In genomic region chr15:94015324-94015723, GRCh38 we compare ENCODE assay signal across 1 cellular context.
TF ChIP-seq lines count a peak whose summit lies in the region.

No MANE protein-coding gene starts in this region.

TF ChIP-seq in SK-N-SH treated with all-trans-retinoic acid at 6 μM for 48 hours, 23 proteins besides CTCF, POLR2A, EP300 and RAD21 (continued from another document):
- TF ChIP-seq PPARA (CRISPR knock-in tag; IDR thresholded peaks at IDR 0.05; ENCODE audit: borderline replicate concordance) = no peak
- no peak for TF ChIP-seq CSRNP3 (CRISPR knock-in tag; IDR thresholded peaks at IDR 0.05)
- TF ChIP-seq RARB (CRISPR knock-in tag; IDR thresholded peaks at IDR 0.05) = no peak
- TF ChIP-seq ZNF70 (CRISPR knock-in tag; IDR thresholded peaks at IDR 0.05) = no peak
- TF ChIP-seq ISL1 (CRISPR knock-in tag; IDR thresholded peaks at IDR 0.05) = no peak
- TF ChIP-seq ESRRG (CRISPR knock-in tag; IDR thresholded peaks at IDR 0.05) = no peak
- TF ChIP-seq ARNTL (CRISPR knock-in tag; IDR thresholded peaks at IDR 0.05; ENCODE audit: borderline replicate concordance, low read depth) = no peak
- TF ChIP-seq CREB5 (CRISPR knock-in tag; IDR thresholded peaks at IDR 0.05; ENCODE audit: low read depth) = no peak
- TF ChIP-seq POU6F1 (CRISPR knock-in tag; IDR thresholded peaks at IDR 0.05; ENCODE audit: borderline replicate concordance, low read depth) = no peak
- TF ChIP-seq TOX (CRISPR knock-in tag; IDR thresholded peaks at IDR 0.05; ENCODE audit: borderline replicate concordance) = no peak
- no peak for TF ChIP-seq ZNF8 (CRISPR knock-in tag; IDR thresholded peaks at IDR 0.05)
TF ChIP-seq in SK-N-SH treated with all-trans-retinoic acid at 6 μM for 48 hours: peak in this region for 0.
